Comparison of ENCODE assay signal across 17 cellular contexts in genomic region chr15:42421376-42421775, GRCh38.
"Had no signal": no experiment of that assay in that cellular context is flagged by ENCODE, and none has a peak within 500 bp of the region (broad histone marks: within the 10 kb centered on the region; RNA-seq: fewer than 3 reads in every experiment).

No MANE protein-coding gene starts in this region.

- H3K9me3 ChIP-seq: esophagus squamous epithelium, left lung, right lobe of liver, spleen, stomach had no signal

- H3K27ac ChIP-seq: esophagus squamous epithelium, left lung, right lobe of liver, spleen, stomach had no signal

- DNase-seq: esophagus squamous epithelium; foreskin fibroblast; islet precursor cell; left lung; natural killer cell; posterior cingulate gyrus; right lobe of liver; spleen; stimulated activated CD4-positive, alpha-beta T cell treated with anti-CD3 and anti-CD28 coated beads, Interleukin-15, amount 100 ng/mL, for 24 hours; stimulated activated CD4-positive, alpha-beta T cell treated with anti-CD3 and anti-CD28 coated beads, Interleukin-1b, Interleukin-23, amount 100 ng/mL, for 48 hours; stimulated activated CD4-positive, alpha-beta T cell treated with anti-CD3 and anti-CD28 coated beads, Interleukin-4, amount 100 ng/mL, for 24 hours; stomach; substantia nigra had no signal

- H3K4me1 ChIP-seq: esophagus squamous epithelium, left lung, right lobe of liver, spleen, stomach had no signal

- H3K9me3 Mint-ChIP-seq: dendritic cell treated with granulocyte-macrophage colony-stimulating factor and Interleukin-4, amounts not matched to agents 40 ng/mL and 50 ng/mL, for 4 days; natural killer cell; neural crest cell; stimulated activated memory B cell treated with anti-CD40 and anti-IgM and Interleukin-4, amounts not matched to agents 10 μg/mL and 1 μg/mL and 100 μg/mL, for 72 hours; type B pancreatic cell had no signal

- H3K27me3 ChIP-seq: esophagus squamous epithelium, left lung, right lobe of liver, spleen, stomach had no signal

- H3K27ac Mint-ChIP-seq: dendritic cell treated with granulocyte-macrophage colony-stimulating factor and Interleukin-4, amounts not matched to agents 40 ng/mL and 50 ng/mL, for 4 days; type B pancreatic cell had no signal

- H3K4me3 ChIP-seq: esophagus squamous epithelium, left lung, right lobe of liver, spleen, stomach had no signal

- H3K4me1 Mint-ChIP-seq: natural killer cell; neural crest cell; stimulated activated memory B cell treated with anti-CD40 and anti-IgM and Interleukin-4, amounts not matched to agents 10 μg/mL and 1 μg/mL and 100 μg/mL, for 72 hours had no signal

- H3K4me3 Mint-ChIP-seq: dendritic cell treated with granulocyte-macrophage colony-stimulating factor and Interleukin-4, amounts not matched to agents 40 ng/mL and 50 ng/mL, for 4 days; natural killer cell; neural crest cell; stimulated activated memory B cell treated with anti-CD40 and anti-IgM and Interleukin-4, amounts not matched to agents 10 μg/mL and 1 μg/mL and 100 μg/mL, for 72 hours; type B pancreatic cell had no signal

- ATAC-seq: left lung; natural killer cell; right lobe of liver; stimulated activated memory B cell treated with anti-CD40 and anti-IgM and Interleukin-4, amounts not matched to agents 10 μg/mL and 1 μg/mL and 100 μg/mL, for 72 hours had no signal

- H3K27me3 Mint-ChIP-seq: dendritic cell treated with granulocyte-macrophage colony-stimulating factor and Interleukin-4, amounts not matched to agents 40 ng/mL and 50 ng/mL, for 4 days; stimulated activated memory B cell treated with anti-CD40 and anti-IgM and Interleukin-4, amounts not matched to agents 10 μg/mL and 1 μg/mL and 100 μg/mL, for 72 hours; type B pancreatic cell had no signal
